In the genomic region with DNA sequence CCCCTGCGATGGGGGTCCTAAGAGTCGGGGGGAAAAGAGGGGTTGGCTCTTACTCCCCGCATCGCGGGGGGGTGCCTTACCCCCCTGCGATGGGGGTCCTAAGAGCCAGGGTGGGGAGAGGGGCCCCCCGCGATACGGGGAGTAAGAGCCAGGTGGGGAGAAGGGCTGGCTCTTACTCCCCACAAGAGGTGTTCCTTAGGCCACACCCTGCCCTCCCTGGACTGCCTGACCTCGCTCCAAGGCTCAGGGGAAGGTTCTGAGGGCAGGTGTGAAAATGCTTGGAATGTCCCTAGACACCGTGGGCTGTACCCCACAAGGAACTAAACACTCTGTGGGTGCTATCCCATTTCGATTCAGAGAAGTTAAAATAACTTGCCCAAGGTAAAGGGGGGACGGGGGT, we compare ENCODE assay signal across 1 cellular context.
TF ChIP-seq lines count a peak whose summit lies in the region.

No MANE protein-coding gene starts in this region.

TF ChIP-seq in GM23338, 12 proteins besides CTCF, POLR2A, EP300 and RAD21 (continued from another document):
- TF ChIP-seq STAT1 (IDR thresholded peaks at IDR 0.05; ENCODE audit: unreplicated experiment) (no peak), EZH2phosphoT487 (IDR thresholded peaks at IDR 0.05; ENCODE audit: unreplicated experiment) (no peak)
